8 cellular contexts compared by ENCODE assay signal in the genomic region with DNA sequence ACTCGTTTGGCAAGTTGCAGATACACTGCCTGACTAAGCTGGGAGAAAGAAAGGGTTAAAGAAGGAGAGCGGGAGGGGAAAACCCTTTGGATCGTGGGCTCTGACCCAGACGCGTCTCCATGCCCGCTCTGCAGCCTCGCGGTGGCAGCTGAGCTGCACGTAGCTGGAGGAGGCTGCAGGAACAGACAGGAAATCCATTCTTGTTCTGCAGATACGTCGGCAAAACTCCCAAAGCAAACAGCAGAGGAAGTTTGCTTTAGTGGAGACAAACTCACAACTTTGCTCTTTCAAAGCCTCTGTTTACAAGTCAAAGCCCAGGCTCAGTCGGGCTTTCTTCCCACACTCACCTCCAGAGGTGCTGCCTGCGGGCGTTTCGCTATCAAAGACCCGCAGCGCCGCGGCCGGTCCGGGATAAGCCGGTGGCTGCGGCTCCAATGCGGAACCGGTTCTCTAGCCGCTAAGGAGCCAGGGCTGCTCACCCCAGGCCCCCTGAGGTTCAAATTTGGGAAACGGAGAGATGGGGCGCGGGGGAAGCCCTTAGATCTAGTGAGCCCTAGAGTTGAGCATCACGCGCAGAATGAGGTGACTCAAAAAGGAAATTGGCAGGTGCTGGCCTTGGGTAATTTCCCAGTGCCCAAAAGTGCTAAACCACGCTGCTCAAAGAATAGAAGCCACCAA.
DNase-seq lines count a peak whose midpoint lies in the region; ATAC-seq and TF ChIP-seq lines count a peak whose summit lies in the region.

No MANE protein-coding gene starts in this region.

- DNase-seq in AG09309 (ENCODE audit: low read depth), result no peak
- DNase-seq in activated CD4-positive, CD25-positive, alpha-beta regulatory T cell treated with anti-CD3 and anti-CD28 coated beads, Interleukin-2, amount 50 U/mL, for 72 hours, result peak; percentile 32
- peak in 1 of 3 donors; percentile 3 for DNase-seq in effector memory CD4-positive, alpha-beta T cell
- peak in 2 of 3 donors; percentile 20 to 39 for DNase-seq in mucosa of descending colon
- peak; percentile 40 for DNase-seq in testis
- DNase-seq in NCI-H774 (lab: John Stamatoyannopoulos, UW), result no peak

- peaks cover 20% of the 10 kb centered on the region for H3K27me3 ChIP-seq in effector memory CD4-positive, alpha-beta T cell (replicated peaks; ENCODE audit: control insufficient read depth, insufficient read depth, low read length, poor library complexity, severe bottlenecking)
- H3K27me3 ChIP-seq in testis, result no peaks in the 10 kb centered on the region

- no peaks in the 10 kb centered on the region for H3K36me3 ChIP-seq in effector memory CD4-positive, alpha-beta T cell (ENCODE audit: control insufficient read depth, insufficient read depth, low read length)
- no peaks in the 10 kb centered on the region for H3K36me3 ChIP-seq in mucosa of descending colon (ENCODE audit: low read depth)
- no peaks in the 10 kb centered on the region for H3K36me3 ChIP-seq in testis (ENCODE audit: low read depth, missing control alignments)

- H3K27ac ChIP-seq in effector memory CD4-positive, alpha-beta T cell (ENCODE audit: insufficient read depth, low read length, poor library complexity, severe bottlenecking), result no peak overlapping the region
- no peak overlapping the region for H3K27ac ChIP-seq in testis

- peak; percentile 81 for ATAC-seq in GM18870 (IDR thresholded peaks at IDR 0.05; ENCODE audit: unreplicated experiment)
- peak; percentile 62 for ATAC-seq in HG03159 (IDR thresholded peaks at IDR 0.05; ENCODE audit: unreplicated experiment)
- peak; percentile 69 for ATAC-seq in mucosa of descending colon

- peaks cover 16% of the 10 kb centered on the region for H3K4me1 ChIP-seq in effector memory CD4-positive, alpha-beta T cell (ENCODE audit: control insufficient read depth, insufficient read depth, low read length, poor library complexity, severe bottlenecking)
- H3K4me1 ChIP-seq in mucosa of descending colon (ENCODE audit: low read depth), result peaks cover 17% of the 10 kb centered on the region
- no peaks in the 10 kb centered on the region for H3K4me1 ChIP-seq in testis

- 2 to 5% methylated on average over 31 to 32 of the region's 32 CpGs for WGBS in testis, 2 donors

- intact Hi-C loops in mucosa of descending colon (cut with DNase I, micrococcal nuclease), result loop anchor here (10.0 kb wide), 3 partner anchors 129 to 939 kb away; no protein-coding TSS in a partner anchor
- intact Hi-C loops in testis (cut with DNase I; ENCODE audit: low total_unique reads), result no loop called here

- H3K4me3 ChIP-seq in AG09309 (ENCODE audit: control insufficient read depth, low read depth, low read length) (peak overlapping the region; percentile 35), mucosa of descending colon (no peak overlapping the region), testis (peak overlapping the region; percentile 12 to 21)
- peak overlapping the region; percentile 43 for H3K4me3 ChIP-seq in effector memory CD4-positive, alpha-beta T cell (ENCODE audit: insufficient read depth, low read depth, low read length, poor library complexity, severe bottlenecking)

- TF ChIP-seq POLR2A in testis (IDR thresholded peaks at IDR 0.05), result no peak

- H3K9me3 ChIP-seq in effector memory CD4-positive, alpha-beta T cell (ENCODE audit: control insufficient read depth, low read length), result no peaks in the 10 kb centered on the region
- no peaks in the 10 kb centered on the region for H3K9me3 ChIP-seq in mucosa of descending colon
- H3K9me3 ChIP-seq in testis, result no peaks in the 10 kb centered on the region

- TF ChIP-seq CTCF in AG09309 (IDR thresholded peaks at IDR 0.05; ENCODE audit: control insufficient read depth, insufficient read depth, low read depth, low read length, missing control alignments) (no peak), mucosa of descending colon (IDR thresholded peaks at IDR 0.05) (no peak), testis (IDR thresholded peaks at IDR 0.05) (no peak)

Comparison
In these comparisons a context has a peak if more than half of its experiments do, and no peak if none do; other contexts are left out.
1. DNase-seq: peak in activated CD4-positive, CD25-positive, alpha-beta regulatory T cell treated with anti-CD3 and anti-CD28 coated beads, Interleukin-2, amount 50 U/mL, for 72 hours (single experiment), mucosa of descending colon (2 of 3) and testis (single experiment); none in AG09309 (single experiment) and NCI-H774 (single experiment).
2. Peak in every context shown above with its lines, with median percentiles within 50 percentile points of each other: ATAC-seq.